8 cellular contexts compared by ENCODE assay signal in the genomic region with DNA sequence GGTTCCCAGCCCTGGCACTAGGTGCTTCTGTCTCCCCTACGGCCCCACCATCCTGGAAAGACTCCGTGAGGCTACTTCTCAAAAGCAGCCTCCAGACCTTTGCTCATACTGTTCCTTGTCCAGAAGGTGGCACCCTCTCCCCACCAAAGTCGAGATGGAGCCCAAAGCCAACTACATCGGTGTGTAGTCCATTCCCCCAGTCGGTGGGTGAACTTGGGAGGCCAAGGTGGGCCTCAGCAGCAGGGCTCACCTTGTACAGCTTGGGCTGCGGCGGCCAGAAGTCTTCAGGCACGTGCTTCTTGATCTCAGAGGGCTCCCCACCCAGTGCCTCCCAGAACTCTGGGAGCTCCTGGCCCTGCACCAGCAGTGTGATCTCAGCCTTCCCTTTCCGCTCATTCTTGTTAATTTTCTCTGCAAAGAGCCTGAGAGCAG. TPM values are rescaled to one million over a fixed set of nuclear protein-coding genes. Genes with fewer than 3 reads are reported as not detected.
A peak's percentile ranks its signal among the peaks of the same experiment; 100 is the strongest.
DNase-seq lines count a peak whose midpoint lies in the region; ATAC-seq, FAIRE-seq and TF ChIP-seq lines count a peak whose summit lies in the region.

No MANE protein-coding gene starts in this region.

- intact Hi-C loops in ovary (cut with DNase I), result loop anchor here in 1 of 4 donors (5.0 kb wide), 1 partner anchor 1931 kb away; no protein-coding TSS in a partner anchor

- H3K36me3 ChIP-seq in KMS-11 (ENCODE audit: insufficient read depth) (no peaks in the 10 kb centered on the region), RWPE2 (ENCODE audit: low read depth) (peaks cover 83% of the 10 kb centered on the region), ovary (no peaks in the 10 kb centered on the region)

- no peak for TF ChIP-seq EP300 in ovary (IDR thresholded peaks at IDR 0.05)

- no peaks in the 10 kb centered on the region for H3K27me3 ChIP-seq in KMS-11 (ENCODE audit: insufficient read depth, low read depth)
- H3K27me3 ChIP-seq in RWPE2 (ENCODE audit: insufficient read depth, poor library complexity, severe bottlenecking), result no peaks in the 10 kb centered on the region
- no peaks in the 10 kb centered on the region for H3K27me3 ChIP-seq in ovary

- WGBS in ovary, 3 donors, result 14 to 23% (median 22%) methylated on average over 9 of the region's 9 CpGs

- H3K4me2 ChIP-seq in KMS-11, result no peak overlapping the region

- no peaks in the 10 kb centered on the region for H3K4me1 ChIP-seq in KMS-11 (ENCODE audit: low read depth, poor library complexity, severe bottlenecking)
- H3K4me1 ChIP-seq in RWPE2 (ENCODE audit: insufficient read depth, poor library complexity, severe bottlenecking), result peaks cover 4% of the 10 kb centered on the region
- peaks cover 2% of the 10 kb centered on the region for H3K4me1 ChIP-seq in ovary (ENCODE audit: insufficient read depth)

- DNase-seq in DMS114 treated with DMSO at 0.1 percent for 48 hours (lab: John Stamatoyannopoulos, UW; ENCODE audit: unreplicated experiment) (peak; percentile 25), RWPE2 (ENCODE audit: low spot score) (no peak), foreskin fibroblast (peak; percentile 57 to 85), ovary (peak; percentile 72 to 76 (median 76)), urothelium cell line (ENCODE audit: low spot score) (peak; percentile 77), cortex of kidney (lab: John Stamatoyannopoulos, UW) (no peak)
- DNase-seq in activated effector memory CD4-positive, alpha-beta T cell treated with anti-CD3 and anti-CD28 coated beads, Interleukin-2, amount 50 U/mL, for 16 hours, result peak; percentile 84

- H3K9ac ChIP-seq in KMS-11, result no peak overlapping the region

- TF ChIP-seq CTCF in KMS-11 (conservative IDR thresholded peaks at IDR 0.05; ENCODE audit: low read depth, low read length) (peak; percentile 65), RWPE2 (IDR thresholded peaks at IDR 0.05; ENCODE audit: poor library complexity, severe bottlenecking) (peak; percentile 79), foreskin fibroblast (IDR thresholded peaks at IDR 0.05; ENCODE audit: low read depth, low read length) (peak; percentile 68), ovary (IDR thresholded peaks at IDR 0.05) (peak in 2 of 3 donors; percentile 67 to 71)

- H4K20me1 ChIP-seq in KMS-11 (ENCODE audit: insufficient read depth), result no peaks in the 10 kb centered on the region

- H3K9me3 ChIP-seq in RWPE2 (ENCODE audit: severe bottlenecking) (no peaks in the 10 kb centered on the region), ovary (no peaks in the 10 kb centered on the region)

- H3K79me2 ChIP-seq in KMS-11 (ENCODE audit: insufficient read depth, low read depth), result no peaks in the 10 kb centered on the region

- TF ChIP-seq POLR2A in ovary (IDR thresholded peaks at IDR 0.05), result no peak

- no peak for FAIRE-seq in urothelium cell line (lab: Jason Lieb, UNC)

- H3K4me3 ChIP-seq in KMS-11 (IDR thresholded peaks at IDR 0.05; ENCODE audit: insufficient read depth, low read depth, low read length) (no peak overlapping the region), RWPE2 (ENCODE audit: severe bottlenecking) (no peak overlapping the region), foreskin fibroblast (ENCODE audit: low read depth in 1 of 2, low read length in 2 of 2) (no peak overlapping the region), ovary (no peak overlapping the region)

- H2AFZ ChIP-seq in KMS-11 (ENCODE audit: low read depth), result no peak overlapping the region

- ATAC-seq in RWPE2 (ENCODE audit: low read depth), result peak; percentile 33

- H3K27ac ChIP-seq in KMS-11, result no peak overlapping the region
- peak overlapping the region; percentile 48 for H3K27ac ChIP-seq in RWPE2 (ENCODE audit: poor library complexity, severe bottlenecking)
- peak overlapping the region in 1 of 2 donors; percentile 51 for H3K27ac ChIP-seq in ovary

RNA-seq across cellular contexts. Expression of a gene that starts 10.2 kb away (rescaled TPM):
- 100 to 1,000 TPM; 127 to 245 (median 178) TPM for total RNA-seq in ovary
- 100 to 1,000 TPM; 132 to 152 TPM for polyA plus RNA-seq in ovary

RNA-seq across cellular contexts. Expression of a gene that starts 12.1 kb away (rescaled TPM):
- total RNA-seq in ovary, result 10 to 100 TPM; 15.1 to 36.1 (median 23.2) TPM
- 10 to 100 TPM in 1 of 2 donors, 1 to 10 TPM in 1; 4.0 to 21.9 TPM for polyA plus RNA-seq in ovary

RNA-seq across cellular contexts. Expression of a gene that starts 22.9 kb away (rescaled TPM):
- total RNA-seq in ovary, result 10 to 100 TPM; 19.0 to 28.0 (median 23.3) TPM
- 10 to 100 TPM in 1 of 2 donors, 1 to 10 TPM in 1; 2.5 to 16.4 TPM for polyA plus RNA-seq in ovary

Comparison
In these comparisons a context has a peak if more than half of its experiments do, and no peak if none do; other contexts are left out.
1. DNase-seq: peak in DMS114 treated with DMSO at 0.1 percent for 48 hours (single experiment), activated effector memory CD4-positive, alpha-beta T cell treated with anti-CD3 and anti-CD28 coated beads, Interleukin-2, amount 50 U/mL, for 16 hours (single experiment), foreskin fibroblast (2 of 2), ovary (5 of 5) and urothelium cell line (single experiment); none in RWPE2 (single experiment) and cortex of kidney (single experiment).
2. Peak in every context shown above with its lines, with median percentiles within 50 percentile points of each other: CTCF ChIP-seq.